ENCODE assay signal across 1 cellular context in genomic region chr7:131105803-131106680, GRCh38.
A peak's percentile ranks its signal among the peaks of the same experiment; 100 is the strongest.
TF ChIP-seq lines count a peak whose summit lies in the region.

No MANE protein-coding gene starts in this region.

TF ChIP-seq in HepG2, 621 proteins besides CTCF, POLR2A, EP300 and RAD21 (continued from another document and continues in another):
- TF ChIP-seq ZNF292 (CRISPR knock-in tag; IDR thresholded peaks at IDR 0.05; ENCODE audit: borderline replicate concordance, low read depth) (0 out of 2 replicates have a peak, but pooled peaks have one; percentile 52), SNAPC4 (CRISPR knock-in tag; IDR thresholded peaks at IDR 0.05) (peak; percentile 59; the same call in 1 of the 2 replicates), FOXC1 (CRISPR knock-in tag; IDR thresholded peaks at IDR 0.05; ENCODE audit: borderline replicate concordance) (no peak; the same call in 1 of the 2 replicates), ETS1 (CRISPR knock-in tag; IDR thresholded peaks at IDR 0.05) (no peak), KMT2B (CRISPR knock-in tag; IDR thresholded peaks at IDR 0.05) (no peak; the same call in 1 of the 2 replicates), ZNF660 (CRISPR knock-in tag; IDR thresholded peaks at IDR 0.05; ENCODE audit: borderline replicate concordance, low read depth) (no peak), SAFB2 (CRISPR knock-in tag; IDR thresholded peaks at IDR 0.05; ENCODE audit: borderline replicate concordance, low read depth) (peak; percentile 68; the same call in 1 of the 2 replicates), SNAI1 (CRISPR knock-in tag; IDR thresholded peaks at IDR 0.05; ENCODE audit: borderline replicate concordance) (0 out of 2 replicates have a peak, but pooled peaks have one; percentile 34), ZNF225 (CRISPR knock-in tag; IDR thresholded peaks at IDR 0.05) (no peak; the same call in 1 of the 2 replicates), CBFB (CRISPR knock-in tag; IDR thresholded peaks at IDR 0.05) (no peak), PRMT3 (CRISPR knock-in tag; IDR thresholded peaks at IDR 0.05; ENCODE audit: borderline replicate concordance, low read depth) (no peak), CENPBD1 (CRISPR knock-in tag; IDR thresholded peaks at IDR 0.05; ENCODE audit: borderline replicate concordance, low read depth) (no peak), DDIT3 (CRISPR knock-in tag; IDR thresholded peaks at IDR 0.05) (no peak), ZNF432 (CRISPR knock-in tag; IDR thresholded peaks at IDR 0.05; ENCODE audit: borderline replicate concordance) (no peak), HIVEP1 (CRISPR knock-in tag; IDR thresholded peaks at IDR 0.05) (peak; percentile 94), SCMH1 (CRISPR knock-in tag; IDR thresholded peaks at IDR 0.05; ENCODE audit: borderline replicate concordance) (no peak), NCOA5 (CRISPR knock-in tag; IDR thresholded peaks at IDR 0.05) (no peak), NR2F2 (IDR thresholded peaks at IDR 0.05; ENCODE audit: borderline replicate concordance, low read depth) (peak; percentile 4; the same call in 1 of the 2 replicates), BATF2 (CRISPR knock-in tag; IDR thresholded peaks at IDR 0.05) (no peak), ZNF879 (CRISPR knock-in tag; IDR thresholded peaks at IDR 0.05) (peak; percentile 76; the same call in 1 of the 2 replicates), ATF1 (CRISPR knock-in tag; IDR thresholded peaks at IDR 0.05) (no peak), PLSCR1 (CRISPR knock-in tag; IDR thresholded peaks at IDR 0.05; ENCODE audit: borderline replicate concordance) (no peak), CREB1 (IDR thresholded peaks at IDR 0.05) (0 out of 2 replicates have a peak, but pooled peaks have one; percentile 31), CREB1 (CRISPR knock-in tag; IDR thresholded peaks at IDR 0.05) (no peak), ZNF180 (CRISPR knock-in tag; IDR thresholded peaks at IDR 0.05; ENCODE audit: borderline replicate concordance, low read depth) (no peak), ZNF275 (CRISPR knock-in tag; IDR thresholded peaks at IDR 0.05; ENCODE audit: borderline replicate concordance) (peak; percentile 53; the same call in 1 of the 2 replicates), ARNTL (CRISPR knock-in tag; IDR thresholded peaks at IDR 0.05) (peak; percentile 88), MAX (IDR thresholded peaks at IDR 0.05) (peak; percentile 87), ZNF564 (CRISPR knock-in tag; IDR thresholded peaks at IDR 0.05) (no peak), PHF21A (CRISPR knock-in tag; IDR thresholded peaks at IDR 0.05) (peak; percentile 29; the same call in 1 of the 2 replicates), ZNF207 (IDR thresholded peaks at IDR 0.05; ENCODE audit: borderline replicate concordance) (no peak), PAXIP1 (CRISPR knock-in tag; conservative IDR thresholded peaks at IDR 0.05) (peak; percentile 37; the same call in 1 of the 2 replicates), POLR2G (IDR thresholded peaks at IDR 0.05; ENCODE audit: low read depth, low read length) (peak; percentile 76), ZNF18 (CRISPR knock-in tag; IDR thresholded peaks at IDR 0.05; ENCODE audit: insufficient replicate concordance) (no peak), ADNP (CRISPR knock-in tag; IDR thresholded peaks at IDR 0.05) (no peak), ZNF136 (CRISPR knock-in tag; IDR thresholded peaks at IDR 0.05; ENCODE audit: low read depth) (no peak), ZNF609 (CRISPR knock-in tag; IDR thresholded peaks at IDR 0.05; ENCODE audit: borderline replicate concordance) (peak; percentile 54; the same call in 1 of the 2 replicates)
